In genomic region chr6:41451515-41452163, GRCh38 we compare ENCODE assay signal across 14 cellular contexts.
A peak's percentile ranks its signal among the peaks of the same experiment; 100 is the strongest.
DNase-seq lines count a peak whose midpoint lies in the region; ATAC-seq, FAIRE-seq and TF ChIP-seq lines count a peak whose summit lies in the region.
"Had no signal": no experiment of that assay in that cellular context is flagged by ENCODE, and none has a peak within 500 bp of the region (broad histone marks: within the 10 kb centered on the region; RNA-seq: fewer than 3 reads in every experiment).

No MANE protein-coding gene starts in this region.

- no peak overlapping the region for H3K9ac ChIP-seq in kidney (ENCODE audit: low read length in 2 of 2)

- H3K27ac ChIP-seq in coronary artery (peak overlapping the region; percentile 77 to 87), kidney (ENCODE audit: low read depth in 2 of 2, low read length in 2 of 2) (no peak overlapping the region), spleen (no peak overlapping the region)
- no peak overlapping the region for H3K27ac ChIP-seq in CD8-positive, alpha-beta T cell (ENCODE audit: low read depth, low read length)
- H3K27ac ChIP-seq: SJSA1 had no signal

- H3K4me3 ChIP-seq in coronary artery = peak overlapping the region; percentile 45
- H3K4me3 ChIP-seq in kidney (ENCODE audit: low read length in 2 of 2) = no peak overlapping the region
- no peak overlapping the region for H3K4me3 ChIP-seq in spleen
- no peak overlapping the region for H3K4me3 ChIP-seq in CD8-positive, alpha-beta T cell (ENCODE audit: low read depth, low read length)
- H3K4me3 ChIP-seq: SJSA1, tibial nerve had no signal

- no peaks in the 10 kb centered on the region for H3K36me3 ChIP-seq in kidney (ENCODE audit: control insufficient read depth in 1 of 2, insufficient read depth in 2 of 2, low read length in 2 of 2)
- H3K36me3 ChIP-seq in spleen = no peaks in the 10 kb centered on the region
- H3K36me3 ChIP-seq in CD8-positive, alpha-beta T cell (ENCODE audit: insufficient read depth, low read length) = no peaks in the 10 kb centered on the region
- H3K36me3 ChIP-seq: BE2C, SJSA1, tibial nerve had no signal

- H3K4me3 Mint-ChIP-seq in Calu3 (ENCODE audit: low read depth, unreplicated experiment) = no peak overlapping the region
- H3K4me3 Mint-ChIP-seq in CD8-positive, alpha-beta T cell = no peak overlapping the region

- no peaks in the 10 kb centered on the region for H3K36me3 Mint-ChIP-seq in Calu3 (ENCODE audit: insufficient read depth, unreplicated experiment)
- H3K36me3 Mint-ChIP-seq in CD8-positive, alpha-beta T cell = no peaks in the 10 kb centered on the region

- H3K4me1 ChIP-seq in kidney (ENCODE audit: control insufficient read depth in 1 of 2, insufficient read depth in 1 of 2, low read depth in 1 of 2, low read length in 2 of 2) = peaks cover 5% of the 10 kb centered on the region in 2 donors
- H3K4me1 ChIP-seq in spleen = no peaks in the 10 kb centered on the region
- peaks cover 6% of the 10 kb centered on the region for H3K4me1 ChIP-seq in CD8-positive, alpha-beta T cell (ENCODE audit: insufficient read depth, low read length)
- H3K4me1 ChIP-seq: BE2C had no signal

- FAIRE-seq in kidney (lab: Jason Lieb, UNC) = no peak
- FAIRE-seq: keratinocyte had no signal

- peak; percentile 8 for TF ChIP-seq CTCF in Calu3 (IDR thresholded peaks at IDR 0.05; ENCODE audit: unreplicated experiment)
- TF ChIP-seq CTCF in coronary artery (IDR thresholded peaks at IDR 0.05) = no peak
- TF ChIP-seq CTCF in kidney (IDR thresholded peaks at IDR 0.05; ENCODE audit: borderline replicate concordance, extremely low read depth, insufficient read depth) = no peak
- no peak for TF ChIP-seq CTCF in spleen (IDR thresholded peaks at IDR 0.05 in 8 of 11, conservative IDR thresholded peaks at IDR 0.05 in 3 of 11)
- no peak for TF ChIP-seq CTCF in CD8-positive, alpha-beta T cell (IDR thresholded peaks at IDR 0.05)

- TF ChIP-seq POLR2A in spleen (IDR thresholded peaks at IDR 0.05) = no peak

- H3K4me1 Mint-ChIP-seq in Calu3 (ENCODE audit: low read depth, unreplicated experiment) = peaks cover 41% of the 10 kb centered on the region
- H3K4me1 Mint-ChIP-seq in CD8-positive, alpha-beta T cell (ENCODE audit: low read depth) = peaks cover 2% of the 10 kb centered on the region

- 71 to 89% (median 85%) methylated on average over 20 to 22 of the region's 22 CpGs for WGBS in spleen, 5 donors

- H3K9me3 Mint-ChIP-seq in Calu3 (ENCODE audit: low read depth, unreplicated experiment) = no peaks in the 10 kb centered on the region
- H3K9me3 Mint-ChIP-seq in CD8-positive, alpha-beta T cell = no peaks in the 10 kb centered on the region

- H3K27me3 Mint-ChIP-seq in Calu3 (ENCODE audit: unreplicated experiment) = no peaks in the 10 kb centered on the region
- H3K27me3 Mint-ChIP-seq in CD8-positive, alpha-beta T cell (ENCODE audit: low read depth) = peaks cover 2% of the 10 kb centered on the region

- BruUV-seq in Calu3 (replicated peaks; lab: Mats Ljungman, UMichigan) = no TSS peak

- CTCF ChIA-PET in Calu3 (lab: Charles Lee) = interaction anchor here (0.5 to 1.4 kb wide), 5 partner anchors 19 to 84 kb away, joined by 3 to 5 read pairs (median 4); no protein-coding TSS in a partner anchor
- CTCF ChIA-PET in CD8-positive, alpha-beta T cell (lab: Charles Lee) = interaction anchor here (0.5 to 1.6 kb wide), 3 partner anchors 10 to 52 kb away, joined by 3 to 4 read pairs (median 3); no protein-coding TSS in a partner anchor

- POLR2A ChIA-PET in CD8-positive, alpha-beta T cell (lab: Charles Lee) = no interaction called here

- intact Hi-C loops in Calu3 (cut with micrococcal nuclease; ENCODE audit: unreplicated experiment) (no loop called here), kidney (cut with DNase I) (no loop called here), spleen (cut with DNase I; ENCODE audit: low total_unique reads) (no loop called here)
- intact Hi-C loops in CD8-positive, alpha-beta T cell (cut with DNase I, micrococcal nuclease) = no loop called here

- no peak for DNase-seq in Calu3
- no peak for DNase-seq in coronary artery (ENCODE audit: low spot score)
- peak; percentile 79 for DNase-seq in kidney
- DNase-seq in spleen = peak; percentile 44
- no peak for DNase-seq in SIG-M5 treated with dmso at 0.1 percent for 504 hours (lab: John Stamatoyannopoulos, UW; ENCODE audit: unreplicated experiment)
- DNase-seq in activated gamma-delta T cell treated with Interleukin-2 at 50 U/mL for 16 hours = no peak
- DNase-seq in CD8-positive, alpha-beta T cell = no peak
- no peak for DNase-seq in NCI-H748 (lab: John Stamatoyannopoulos, UW; ENCODE audit: unreplicated experiment)
- DNase-seq: activated T-cell treated with anti-CD3 and anti-CD28 coated beads, Interleukin-2, amount 50 U/mL, for 48 hours; NCI-H1105 had no signal

- no peak overlapping the region for H3K27ac Mint-ChIP-seq in Calu3 (ENCODE audit: unreplicated experiment)
- no peak overlapping the region for H3K27ac Mint-ChIP-seq in CD8-positive, alpha-beta T cell

- H3K27me3 ChIP-seq in spleen (replicated peaks in 1 of 7) = peaks cover 0 to 14% (median 0%) of the 10 kb centered on the region in 7 donors
- no peaks in the 10 kb centered on the region for H3K27me3 ChIP-seq in CD8-positive, alpha-beta T cell (ENCODE audit: insufficient read depth, low read length)
- H3K27me3 ChIP-seq: SJSA1, tibial nerve had no signal

- H3K9me3 ChIP-seq in kidney (ENCODE audit: control insufficient read depth in 1 of 2, low read length in 2 of 2) (no peaks in the 10 kb centered on the region), spleen (no peaks in the 10 kb centered on the region)
- H3K9me3 ChIP-seq in CD8-positive, alpha-beta T cell (ENCODE audit: low read length) = no peaks in the 10 kb centered on the region
- H3K9me3 ChIP-seq: BE2C, SJSA1, tibial nerve had no signal

- no peak for ATAC-seq in CD8-positive, alpha-beta T cell

Comparison
In these comparisons a context has a peak if more than half of its experiments do, and no peak if none do; other contexts are left out.
1. DNase-seq: peak in kidney (single experiment) and spleen (single experiment); none in Calu3 (single experiment), coronary artery (single experiment), SIG-M5 treated with dmso at 0.1 percent for 504 hours (single experiment), activated gamma-delta T cell treated with Interleukin-2 at 50 U/mL for 16 hours (single experiment), CD8-positive, alpha-beta T cell (0 of 7) and NCI-H748 (single experiment).
2. H3K27ac ChIP-seq: peak in coronary artery (2 of 2); none in kidney (0 of 2), spleen (0 of 8) and CD8-positive, alpha-beta T cell (single experiment).